ENCODE assay signal across 34 cellular contexts in the genomic region with DNA sequence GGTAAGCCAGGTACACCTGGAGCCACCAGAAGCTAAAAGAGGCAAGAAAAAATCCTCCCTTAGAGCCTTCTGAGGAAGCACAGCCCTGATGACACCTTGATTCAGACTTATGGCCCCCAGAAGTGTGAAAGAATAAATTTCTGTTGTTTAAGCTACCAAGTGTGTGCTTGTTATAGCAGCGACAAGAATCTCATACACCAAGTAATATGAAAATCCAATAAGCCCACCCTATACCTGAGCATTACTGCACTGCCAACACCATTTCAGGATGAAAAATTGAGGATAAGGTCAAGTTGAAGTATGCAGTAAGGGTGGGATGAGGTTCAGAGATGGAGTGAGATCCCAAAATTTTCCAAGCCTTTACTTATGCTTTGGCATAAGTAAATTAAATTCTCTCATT.
"Had no signal": no experiment of that assay in that cellular context is flagged by ENCODE, and none has a peak within 500 bp of the region (broad histone marks: within the 10 kb centered on the region; RNA-seq: fewer than 3 reads in every experiment).

No MANE protein-coding gene starts in this region.

- H3K36me3 ChIP-seq: MG63 had no signal

- H3K9me3 ChIP-seq: MG63 had no signal

- DNase-seq: Karpas-422, Kasumi-1, MG63, MM.1S, MV-4-11, NCI-H1048, NCI-H1092, NCI-H1092 treated with DMSO at 0.1 percent for 48 hours, NCI-H1105, NCI-H1105 treated with DMSO at 0.1 percent for 48 hours, NCI-H1417 treated with DMSO at 0.1 percent for 48 hours, NCI-H1436, NCI-H1436 treated with DMSO at 0.1 percent for 48 hours, NCI-H146, NCI-H1694, NCI-H1694 treated with DMSO at 0.1 percent for 48 hours, NCI-H187, NCI-H187 treated with DMSO at 0.1 percent for 48 hours, NCI-H1930, NCI-H2029, NCI-H2029 treated with DMSO at 0.1 percent for 48 hours, NCI-H2081, NCI-H2081 treated with DMSO at 0.1 percent for 48 hours, NCI-H2107, NCI-H2171, NCI-H2171 treated with DMSO at 0.1 percent for 48 hours, NCI-H2227 treated with DMSO at 0.1 percent for 48 hours, NCI-H226, NCI-H345, NCI-H446, NCI-H446 treated with DMSO at 0.1 percent for 48 hours, NCI-H510A, NCI-H510A treated with DMSO at 0.1 percent for 48 hours, NCI-H524 had no signal

- H3K4me3 ChIP-seq: MG63 had no signal

- H3K27me3 ChIP-seq: MG63 had no signal
